ENCODE assay signal across 1 cellular context in genomic region chr11:65301491-65302329, GRCh38.
TF ChIP-seq lines count a peak whose summit lies in the region.

No MANE protein-coding gene starts in this region.

TF ChIP-seq in HepG2, 621 proteins besides CTCF, POLR2A, EP300 and RAD21 (continued from another document and continues in another):
- TF ChIP-seq, protein P1, sequence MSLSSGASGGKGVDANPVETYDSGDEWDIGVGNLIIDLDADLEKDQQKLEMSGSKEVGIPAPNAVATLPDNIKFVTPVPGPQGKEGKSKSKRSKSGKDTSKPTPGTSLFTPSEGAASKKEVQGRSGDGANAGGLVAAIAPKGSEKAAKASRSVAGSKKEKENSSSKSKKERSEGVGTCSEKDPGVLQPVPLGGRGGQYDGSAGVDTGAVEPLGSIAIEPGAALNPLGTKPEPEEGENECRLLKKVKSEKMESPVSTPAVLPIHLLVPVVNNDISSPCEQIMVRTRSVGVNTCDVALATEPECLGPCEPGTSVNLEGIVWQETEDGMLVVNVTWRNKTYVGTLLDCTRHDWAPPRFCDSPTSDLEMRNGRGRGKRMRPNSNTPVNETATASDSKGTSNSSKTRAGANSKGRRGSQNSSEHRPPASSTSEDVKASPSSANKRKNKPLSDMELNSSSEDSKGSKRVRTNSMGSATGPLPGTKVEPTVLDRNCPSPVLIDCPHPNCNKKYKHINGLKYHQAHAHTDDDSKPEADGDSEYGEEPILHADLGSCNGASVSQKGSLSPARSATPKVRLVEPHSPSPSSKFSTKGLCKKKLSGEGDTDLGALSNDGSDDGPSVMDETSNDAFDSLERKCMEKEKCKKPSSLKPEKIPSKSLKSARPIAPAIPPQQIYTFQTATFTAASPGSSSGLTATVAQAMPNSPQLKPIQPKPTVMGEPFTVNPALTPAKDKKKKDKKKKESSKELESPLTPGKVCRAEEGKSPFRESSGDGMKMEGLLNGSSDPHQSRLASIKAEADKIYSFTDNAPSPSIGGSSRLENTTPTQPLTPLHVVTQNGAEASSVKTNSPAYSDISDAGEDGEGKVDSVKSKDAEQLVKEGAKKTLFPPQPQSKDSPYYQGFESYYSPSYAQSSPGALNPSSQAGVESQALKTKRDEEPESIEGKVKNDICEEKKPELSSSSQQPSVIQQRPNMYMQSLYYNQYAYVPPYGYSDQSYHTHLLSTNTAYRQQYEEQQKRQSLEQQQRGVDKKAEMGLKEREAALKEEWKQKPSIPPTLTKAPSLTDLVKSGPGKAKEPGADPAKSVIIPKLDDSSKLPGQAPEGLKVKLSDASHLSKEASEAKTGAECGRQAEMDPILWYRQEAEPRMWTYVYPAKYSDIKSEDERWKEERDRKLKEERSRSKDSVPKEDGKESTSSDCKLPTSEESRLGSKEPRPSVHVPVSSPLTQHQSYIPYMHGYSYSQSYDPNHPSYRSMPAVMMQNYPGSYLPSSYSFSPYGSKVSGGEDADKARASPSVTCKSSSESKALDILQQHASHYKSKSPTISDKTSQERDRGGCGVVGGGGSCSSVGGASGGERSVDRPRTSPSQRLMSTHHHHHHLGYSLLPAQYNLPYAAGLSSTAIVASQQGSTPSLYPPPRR (CRISPR knock-in tag; IDR thresholded peaks at IDR 0.05; ENCODE audit: borderline replicate concordance): peak; percentile 73
- TF ChIP-seq, protein P2, sequence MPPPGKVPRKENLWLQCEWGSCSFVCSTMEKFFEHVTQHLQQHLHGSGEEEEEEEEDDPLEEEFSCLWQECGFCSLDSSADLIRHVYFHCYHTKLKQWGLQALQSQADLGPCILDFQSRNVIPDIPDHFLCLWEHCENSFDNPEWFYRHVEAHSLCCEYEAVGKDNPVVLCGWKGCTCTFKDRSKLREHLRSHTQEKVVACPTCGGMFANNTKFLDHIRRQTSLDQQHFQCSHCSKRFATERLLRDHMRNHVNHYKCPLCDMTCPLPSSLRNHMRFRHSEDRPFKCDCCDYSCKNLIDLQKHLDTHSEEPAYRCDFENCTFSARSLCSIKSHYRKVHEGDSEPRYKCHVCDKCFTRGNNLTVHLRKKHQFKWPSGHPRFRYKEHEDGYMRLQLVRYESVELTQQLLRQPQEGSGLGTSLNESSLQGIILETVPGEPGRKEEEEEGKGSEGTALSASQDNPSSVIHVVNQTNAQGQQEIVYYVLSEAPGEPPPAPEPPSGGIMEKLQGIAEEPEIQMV (CRISPR knock-in tag; IDR thresholded peaks at IDR 0.05; ENCODE audit: low read depth): no peak
- TF ChIP-seq ZNF790 (CRISPR knock-in tag; IDR thresholded peaks at IDR 0.05; ENCODE audit: borderline replicate concordance) (no peak), MTF1 (CRISPR knock-in tag; IDR thresholded peaks at IDR 0.05) (no peak), ZNF543 (CRISPR knock-in tag; IDR thresholded peaks at IDR 0.05) (peak; percentile 80; the same call in 1 of the 2 replicates), ZNF607 (CRISPR knock-in tag; IDR thresholded peaks at IDR 0.05; ENCODE audit: borderline replicate concordance) (no peak), HOXA3 (CRISPR knock-in tag; IDR thresholded peaks at IDR 0.05) (0 out of 2 replicates have a peak, but pooled peaks have one; percentile 26), EED (CRISPR knock-in tag; IDR thresholded peaks at IDR 0.05) (no peak), ZNF317 (CRISPR knock-in tag; IDR thresholded peaks at IDR 0.05) (0 out of 2 replicates have a peak, but pooled peaks have one; percentile 29), TCF7L2 (IDR thresholded peaks at IDR 0.05; ENCODE audit: low read depth, low read length) (no peak), E2F5 (CRISPR knock-in tag; conservative IDR thresholded peaks at IDR 0.05) (no peak), ZNF562 (CRISPR knock-in tag; IDR thresholded peaks at IDR 0.05; ENCODE audit: borderline replicate concordance) (no peak), GATAD2A (CRISPR knock-in tag; IDR thresholded peaks at IDR 0.05) (peak; percentile 52; the same call in 1 of the 2 replicates), ZNF468 (CRISPR knock-in tag; IDR thresholded peaks at IDR 0.05) (no peak), ARHGAP35 (CRISPR knock-in tag; IDR thresholded peaks at IDR 0.05; ENCODE audit: borderline replicate concordance) (no peak), NFE2 (CRISPR knock-in tag; IDR thresholded peaks at IDR 0.05) (no peak), ZNF563 (CRISPR knock-in tag; IDR thresholded peaks at IDR 0.05) (no peak), ZNF34 (CRISPR knock-in tag; IDR thresholded peaks at IDR 0.05; ENCODE audit: borderline replicate concordance) (0 out of 2 replicates have a peak, but pooled peaks have one; percentile 33), ZNF605 (CRISPR knock-in tag; IDR thresholded peaks at IDR 0.05) (no peak), ZNF574 (CRISPR knock-in tag; IDR thresholded peaks at IDR 0.05) (no peak), TOE1 (CRISPR knock-in tag; IDR thresholded peaks at IDR 0.05) (no peak), ZNF614 (CRISPR knock-in tag; IDR thresholded peaks at IDR 0.05; ENCODE audit: borderline replicate concordance) (no peak), NFKBIZ (CRISPR knock-in tag; IDR thresholded peaks at IDR 0.05) (no peak), ZNF234 (CRISPR knock-in tag; conservative IDR thresholded peaks at IDR 0.05) (no peak), ZNF296 (CRISPR knock-in tag; conservative IDR thresholded peaks at IDR 0.05) (peak; percentile 82; the same call in 1 of the 2 replicates), TRIM22 (IDR thresholded peaks at IDR 0.05) (no peak), KLF12 (CRISPR knock-in tag; IDR thresholded peaks at IDR 0.05; ENCODE audit: borderline replicate concordance) (no peak), ZNF430 (CRISPR knock-in tag; IDR thresholded peaks at IDR 0.05) (no peak), ZNF333 (CRISPR knock-in tag; IDR thresholded peaks at IDR 0.05; ENCODE audit: borderline replicate concordance) (no peak), HNRNPLL (IDR thresholded peaks at IDR 0.05; ENCODE audit: low read depth, low read length, poor library complexity, severe bottlenecking) (peak; percentile 27), HHEX (CRISPR knock-in tag; IDR thresholded peaks at IDR 0.05) (no peak), NR2F1 (CRISPR knock-in tag; IDR thresholded peaks at IDR 0.05) (peak in 1 of 2 experiments; percentile 62; a peak in 2 of 4 replicates), ZNF337 (CRISPR knock-in tag; IDR thresholded peaks at IDR 0.05; ENCODE audit: borderline replicate concordance, low read depth) (no peak)
- TF ChIP-seq, protein P3, sequence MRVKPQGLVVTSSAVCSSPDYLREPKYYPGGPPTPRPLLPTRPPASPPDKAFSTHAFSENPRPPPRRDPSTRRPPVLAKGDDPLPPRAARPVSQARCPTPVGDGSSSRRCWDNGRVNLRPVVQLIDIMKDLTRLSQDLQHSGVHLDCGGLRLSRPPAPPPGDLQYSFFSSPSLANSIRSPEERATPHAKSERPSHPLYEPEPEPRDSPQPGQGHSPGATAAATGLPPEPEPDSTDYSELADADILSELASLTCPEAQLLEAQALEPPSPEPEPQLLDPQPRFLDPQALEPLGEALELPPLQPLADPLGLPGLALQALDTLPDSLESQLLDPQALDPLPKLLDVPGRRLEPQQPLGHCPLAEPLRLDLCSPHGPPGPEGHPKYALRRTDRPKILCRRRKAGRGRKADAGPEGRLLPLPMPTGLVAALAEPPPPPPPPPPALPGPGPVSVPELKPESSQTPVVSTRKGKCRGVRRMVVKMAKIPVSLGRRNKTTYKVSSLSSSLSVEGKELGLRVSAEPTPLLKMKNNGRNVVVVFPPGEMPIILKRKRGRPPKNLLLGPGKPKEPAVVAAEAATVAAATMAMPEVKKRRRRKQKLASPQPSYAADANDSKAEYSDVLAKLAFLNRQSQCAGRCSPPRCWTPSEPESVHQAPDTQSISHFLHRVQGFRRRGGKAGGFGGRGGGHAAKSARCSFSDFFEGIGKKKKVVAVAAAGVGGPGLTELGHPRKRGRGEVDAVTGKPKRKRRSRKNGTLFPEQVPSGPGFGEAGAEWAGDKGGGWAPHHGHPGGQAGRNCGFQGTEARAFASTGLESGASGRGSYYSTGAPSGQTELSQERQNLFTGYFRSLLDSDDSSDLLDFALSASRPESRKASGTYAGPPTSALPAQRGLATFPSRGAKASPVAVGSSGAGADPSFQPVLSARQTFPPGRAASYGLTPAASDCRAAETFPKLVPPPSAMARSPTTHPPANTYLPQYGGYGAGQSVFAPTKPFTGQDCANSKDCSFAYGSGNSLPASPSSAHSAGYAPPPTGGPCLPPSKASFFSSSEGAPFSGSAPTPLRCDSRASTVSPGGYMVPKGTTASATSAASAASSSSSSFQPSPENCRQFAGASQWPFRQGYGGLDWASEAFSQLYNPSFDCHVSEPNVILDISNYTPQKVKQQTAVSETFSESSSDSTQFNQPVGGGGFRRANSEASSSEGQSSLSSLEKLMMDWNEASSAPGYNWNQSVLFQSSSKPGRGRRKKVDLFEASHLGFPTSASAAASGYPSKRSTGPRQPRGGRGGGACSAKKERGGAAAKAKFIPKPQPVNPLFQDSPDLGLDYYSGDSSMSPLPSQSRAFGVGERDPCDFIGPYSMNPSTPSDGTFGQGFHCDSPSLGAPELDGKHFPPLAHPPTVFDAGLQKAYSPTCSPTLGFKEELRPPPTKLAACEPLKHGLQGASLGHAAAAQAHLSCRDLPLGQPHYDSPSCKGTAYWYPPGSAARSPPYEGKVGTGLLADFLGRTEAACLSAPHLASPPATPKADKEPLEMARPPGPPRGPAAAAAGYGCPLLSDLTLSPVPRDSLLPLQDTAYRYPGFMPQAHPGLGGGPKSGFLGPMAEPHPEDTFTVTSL (CRISPR knock-in tag; IDR thresholded peaks at IDR 0.05; ENCODE audit: borderline replicate concordance): no peak
- TF ChIP-seq, protein P4, sequence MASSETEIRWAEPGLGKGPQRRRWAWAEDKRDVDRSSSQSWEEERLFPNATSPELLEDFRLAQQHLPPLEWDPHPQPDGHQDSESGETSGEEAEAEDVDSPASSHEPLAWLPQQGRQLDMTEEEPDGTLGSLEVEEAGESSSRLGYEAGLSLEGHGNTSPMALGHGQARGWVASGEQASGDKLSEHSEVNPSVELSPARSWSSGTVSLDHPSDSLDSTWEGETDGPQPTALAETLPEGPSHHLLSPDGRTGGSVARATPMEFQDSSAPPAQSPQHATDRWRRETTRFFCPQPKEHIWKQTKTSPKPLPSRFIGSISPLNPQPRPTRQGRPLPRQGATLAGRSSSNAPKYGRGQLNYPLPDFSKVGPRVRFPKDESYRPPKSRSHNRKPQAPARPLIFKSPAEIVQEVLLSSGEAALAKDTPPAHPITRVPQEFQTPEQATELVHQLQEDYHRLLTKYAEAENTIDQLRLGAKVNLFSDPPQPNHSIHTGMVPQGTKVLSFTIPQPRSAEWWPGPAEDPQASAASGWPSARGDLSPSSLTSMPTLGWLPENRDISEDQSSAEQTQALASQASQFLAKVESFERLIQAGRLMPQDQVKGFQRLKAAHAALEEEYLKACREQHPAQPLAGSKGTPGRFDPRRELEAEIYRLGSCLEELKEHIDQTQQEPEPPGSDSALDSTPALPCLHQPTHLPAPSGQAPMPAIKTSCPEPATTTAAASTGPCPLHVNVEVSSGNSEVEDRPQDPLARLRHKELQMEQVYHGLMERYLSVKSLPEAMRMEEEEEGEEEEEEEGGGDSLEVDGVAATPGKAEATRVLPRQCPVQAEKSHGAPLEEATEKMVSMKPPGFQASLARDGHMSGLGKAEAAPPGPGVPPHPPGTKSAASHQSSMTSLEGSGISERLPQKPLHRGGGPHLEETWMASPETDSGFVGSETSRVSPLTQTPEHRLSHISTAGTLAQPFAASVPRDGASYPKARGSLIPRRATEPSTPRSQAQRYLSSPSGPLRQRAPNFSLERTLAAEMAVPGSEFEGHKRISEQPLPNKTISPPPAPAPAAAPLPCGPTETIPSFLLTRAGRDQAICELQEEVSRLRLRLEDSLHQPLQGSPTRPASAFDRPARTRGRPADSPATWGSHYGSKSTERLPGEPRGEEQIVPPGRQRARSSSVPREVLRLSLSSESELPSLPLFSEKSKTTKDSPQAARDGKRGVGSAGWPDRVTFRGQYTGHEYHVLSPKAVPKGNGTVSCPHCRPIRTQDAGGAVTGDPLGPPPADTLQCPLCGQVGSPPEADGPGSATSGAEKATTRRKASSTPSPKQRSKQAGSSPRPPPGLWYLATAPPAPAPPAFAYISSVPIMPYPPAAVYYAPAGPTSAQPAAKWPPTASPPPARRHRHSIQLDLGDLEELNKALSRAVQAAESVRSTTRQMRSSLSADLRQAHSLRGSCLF (CRISPR knock-in tag; IDR thresholded peaks at IDR 0.05; ENCODE audit: borderline replicate concordance): no peak
- TF ChIP-seq, protein P5, sequence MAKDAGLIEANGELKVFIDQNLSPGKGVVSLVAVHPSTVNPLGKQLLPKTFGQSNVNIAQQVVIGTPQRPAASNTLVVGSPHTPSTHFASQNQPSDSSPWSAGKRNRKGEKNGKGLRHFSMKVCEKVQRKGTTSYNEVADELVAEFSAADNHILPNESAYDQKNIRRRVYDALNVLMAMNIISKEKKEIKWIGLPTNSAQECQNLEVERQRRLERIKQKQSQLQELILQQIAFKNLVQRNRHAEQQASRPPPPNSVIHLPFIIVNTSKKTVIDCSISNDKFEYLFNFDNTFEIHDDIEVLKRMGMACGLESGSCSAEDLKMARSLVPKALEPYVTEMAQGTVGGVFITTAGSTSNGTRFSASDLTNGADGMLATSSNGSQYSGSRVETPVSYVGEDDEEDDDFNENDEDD (CRISPR knock-in tag; IDR thresholded peaks at IDR 0.05; ENCODE audit: borderline replicate concordance): no peak
